In the genomic region with DNA sequence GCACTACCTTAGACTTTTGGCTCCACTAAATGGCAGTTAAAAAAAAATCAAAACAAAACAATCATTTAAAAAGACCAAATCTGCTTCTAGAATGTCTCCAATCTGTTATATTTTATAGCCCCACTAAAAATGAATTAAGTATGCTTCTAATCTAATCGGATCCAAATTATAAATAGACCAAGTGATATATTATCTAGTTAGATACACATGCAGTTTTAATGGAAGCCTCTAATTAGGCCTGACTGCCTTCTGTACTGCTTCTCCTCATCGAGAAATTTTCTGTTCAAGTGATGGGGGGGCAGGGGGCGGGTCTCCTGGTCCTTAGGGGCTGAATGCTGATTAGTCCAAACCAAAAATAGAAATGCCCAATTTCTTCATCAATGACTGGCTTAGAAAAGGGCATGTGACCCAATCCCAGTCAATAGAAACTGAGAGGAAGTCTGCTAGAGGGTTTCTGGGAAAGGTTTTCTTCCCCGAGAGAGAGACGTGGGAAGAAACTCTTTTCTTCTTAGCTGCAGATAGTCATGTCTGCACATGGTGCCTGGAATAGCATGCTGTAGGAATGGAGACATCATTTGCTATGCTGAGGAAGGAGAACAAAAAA, we compare ENCODE assay signal across 16 cellular contexts. TPM values are rescaled to one million over a fixed set of nuclear protein-coding genes. Genes with fewer than 3 reads are reported as not detected.
A peak's percentile ranks its signal among the peaks of the same experiment; 100 is the strongest.
DNase-seq lines count a peak whose midpoint lies in the region; ATAC-seq and TF ChIP-seq lines count a peak whose summit lies in the region.
"Had no signal": no experiment of that assay in that cellular context is flagged by ENCODE, and none has a peak within 500 bp of the region (broad histone marks: within the 10 kb centered on the region; RNA-seq: fewer than 3 reads in every experiment).

No MANE protein-coding gene starts in this region.

- TF ChIP-seq CTCF in SK-N-SH (IDR thresholded peaks at IDR 0.05) (no peak), glutamatergic neuron (IDR thresholded peaks at IDR 0.05; ENCODE audit: partially characterized antibody, unreplicated experiment) (no peak)

- ATAC-seq in left cardiac atrium (peak; percentile 11 to 56), Right ventricle myocardium superior (ENCODE audit: poor library complexity) (no peak)
- ATAC-seq: natural killer cell treated with Interleukin-12 subunit alpha and Interleukin-12 subunit beta and Interleukin-15 and Interleukin-18, amount 100 ng/mL, for 72 hours; stimulated activated naive B cell treated with anti-CD40 and anti-IgM and Interleukin-4, amounts not matched to agents 10 μg/mL and 1 μg/mL and 100 μg/mL, for 72 hours had no signal

- POLR2A ChIA-PET in SK-N-SH (lab: Yijun Ruan, JAX), result no interaction called here

- TF ChIP-seq RAD21 in SK-N-SH (IDR thresholded peaks at IDR 0.05; ENCODE audit: low read length), result no peak

- H3K9me2 ChIP-seq in SK-N-SH, result no peaks in the 10 kb centered on the region

- H3K9me3 ChIP-seq in SK-N-SH, result no peaks in the 10 kb centered on the region

- peaks cover 24% of the 10 kb centered on the region for H3K4me1 Mint-ChIP-seq in glutamatergic neuron (ENCODE audit: low read depth, unreplicated experiment)
- peaks cover 28% of the 10 kb centered on the region for H3K4me1 Mint-ChIP-seq in activated CD4-positive, alpha-beta T cell treated with anti-CD3 and anti-CD28 coated beads, Interleukin-2, amount 10 ng/mL, durations not matched to agents 24 days and 14 days

- H3K9ac ChIP-seq in SK-N-SH, result no peak overlapping the region

- H3K27ac Mint-ChIP-seq in glutamatergic neuron (ENCODE audit: unreplicated experiment), result peak overlapping the region; percentile 66
- H3K27ac Mint-ChIP-seq in activated CD4-positive, alpha-beta T cell treated with anti-CD3 and anti-CD28 coated beads, Interleukin-2, amount 10 ng/mL, durations not matched to agents 24 days and 14 days, result no peak overlapping the region
- H3K27ac Mint-ChIP-seq: IgD-negative memory B cell had no signal

- H3K4me1 ChIP-seq in SK-N-SH (ENCODE audit: control insufficient read depth in 1 of 2, insufficient read depth in 2 of 2, low read depth in 1 of 2, low read length in 1 of 2), result peaks cover 5 to 25% of the 10 kb centered on the region in 2 experiments; a peak in 2 of 4 replicates

- peak overlapping the region in 1 of 2 experiments; percentile 85; a peak in 2 of 4 replicates for H3K27ac ChIP-seq in SK-N-SH (ENCODE audit: low read depth in 2 of 2, low read length in 1 of 2)
- H3K27ac ChIP-seq: WERI-Rb-1 had no signal

- peaks cover 1% of the 10 kb centered on the region for H3K9me3 Mint-ChIP-seq in glutamatergic neuron (ENCODE audit: unreplicated experiment)
- no peaks in the 10 kb centered on the region for H3K9me3 Mint-ChIP-seq in activated CD4-positive, alpha-beta T cell treated with anti-CD3 and anti-CD28 coated beads, Interleukin-2, amount 10 ng/mL, durations not matched to agents 24 days and 14 days
- H3K9me3 Mint-ChIP-seq: IgD-negative memory B cell; natural killer cell treated with Interleukin-12 subunit alpha and Interleukin-12 subunit beta and Interleukin-15 and Interleukin-18, amount 100 ng/mL, for 72 hours; stimulated activated naive B cell treated with anti-CD40 and anti-IgM and Interleukin-4, amounts not matched to agents 10 μg/mL and 1 μg/mL and 100 μg/mL, for 72 hours had no signal

- no peaks in the 10 kb centered on the region for H3F3A ChIP-seq in SK-N-SH (replicated peaks; ENCODE audit: insufficient read depth)

- peaks cover 45% of the 10 kb centered on the region for H3K79me2 ChIP-seq in SK-N-SH (ENCODE audit: insufficient read depth)

- peak in 1 of 2 experiments; percentile 66; a peak in 1 of 4 replicates for TF ChIP-seq EP300 in SK-N-SH (IDR thresholded peaks at IDR 0.05; ENCODE audit: borderline replicate concordance in 1 of 2, low read depth in 1 of 2, low read length in 1 of 2)

- intact Hi-C loops in left cardiac atrium (cut with DNase I), result no loop called here
- intact Hi-C loops in Right ventricle myocardium superior (cut with DNase I), result no loop called here
- intact Hi-C loops in activated CD4-positive, alpha-beta T cell treated with anti-CD3 and anti-CD28 coated beads, Interleukin-2, amount 10 ng/mL, durations not matched to agents 24 days and 14 days (cut with micrococcal nuclease), result no loop called here

- H3K4me2 ChIP-seq in SK-N-SH, result no peak overlapping the region

- H3K4me3 ChIP-seq in SK-N-SH (ENCODE audit: low read depth in 2 of 2, low read length in 1 of 2), result no peak overlapping the region
- H3K4me3 ChIP-seq: lung had no signal

- no peak overlapping the region for H2AFZ ChIP-seq in SK-N-SH (ENCODE audit: low read depth)

- no peaks in the 10 kb centered on the region for H3K27me3 ChIP-seq in SK-N-SH (ENCODE audit: insufficient read depth)

- H3K36me3 ChIP-seq in SK-N-SH (replicated peaks in 1 of 2; ENCODE audit: control insufficient read depth in 1 of 2, insufficient read depth in 2 of 2, low read length in 1 of 2), result peaks cover 0 to 4% of the 10 kb centered on the region in 2 experiments

- WGBS in SK-N-SH (ENCODE audit: low lambda C conversion rate), result 44% methylated on average over 5 of the region's 5 CpGs

- peaks cover 2% of the 10 kb centered on the region for H3K27me3 Mint-ChIP-seq in glutamatergic neuron (ENCODE audit: unreplicated experiment)
- H3K27me3 Mint-ChIP-seq in activated CD4-positive, alpha-beta T cell treated with anti-CD3 and anti-CD28 coated beads, Interleukin-2, amount 10 ng/mL, durations not matched to agents 24 days and 14 days, result no peaks in the 10 kb centered on the region
- H3K27me3 Mint-ChIP-seq: natural killer cell treated with Interleukin-12 subunit alpha and Interleukin-12 subunit beta and Interleukin-15 and Interleukin-18, amount 100 ng/mL, for 72 hours; stimulated activated naive B cell treated with anti-CD40 and anti-IgM and Interleukin-4, amounts not matched to agents 10 μg/mL and 1 μg/mL and 100 μg/mL, for 72 hours had no signal

- H3K4me3 Mint-ChIP-seq in glutamatergic neuron (ENCODE audit: unreplicated experiment), result peak overlapping the region; percentile 85
- no peak overlapping the region for H3K4me3 Mint-ChIP-seq in activated CD4-positive, alpha-beta T cell treated with anti-CD3 and anti-CD28 coated beads, Interleukin-2, amount 10 ng/mL, durations not matched to agents 24 days and 14 days
- H3K4me3 Mint-ChIP-seq: natural killer cell treated with Interleukin-12 subunit alpha and Interleukin-12 subunit beta and Interleukin-15 and Interleukin-18, amount 100 ng/mL, for 72 hours; stimulated activated naive B cell treated with anti-CD40 and anti-IgM and Interleukin-4, amounts not matched to agents 10 μg/mL and 1 μg/mL and 100 μg/mL, for 72 hours had no signal

- H4K20me1 ChIP-seq in SK-N-SH (ENCODE audit: insufficient read depth), result peaks cover 4% of the 10 kb centered on the region; the same call in 1 of the 2 replicates

- DNase-seq in left cardiac atrium (no peak), Right ventricle myocardium superior (no peak), SK-N-SH (peak; percentile 60), glutamatergic neuron (no peak), activated gamma-delta T cell treated with Interleukin-2 at 50 U/mL for 16 hours (no peak), HCEC 1CT (no peak)
- no peak for DNase-seq in activated CD4-positive, alpha-beta T cell treated with anti-CD3 and anti-CD28 coated beads, Interleukin-2, amount 10 ng/mL, durations not matched to agents 24 days and 14 days
- no peak for DNase-seq in activated CD8-positive, alpha-beta memory T cell treated with anti-CD3 and anti-CD28 coated beads for 24 hours
- DNase-seq: activated effector memory CD4-positive, alpha-beta T cell treated with anti-CD3 and anti-CD28 coated beads, Interleukin-2, amount 50 U/mL, for 16 hours; dermis blood vessel endothelial cell; NCI-H187; stimulated activated naive B cell treated with anti-CD40 and anti-IgM and Interleukin-4, amounts not matched to agents 10 μg/mL and 1 μg/mL and 100 μg/mL, for 72 hours; WERI-Rb-1 had no signal

- CTCF ChIA-PET in SK-N-SH (lab: Yijun Ruan, JAX), result interaction anchor here (1.7 kb wide), 1 partner anchor 100 kb away, joined by 4 read pairs; no protein-coding TSS in a partner anchor

- no peaks in the 10 kb centered on the region for H3K36me3 Mint-ChIP-seq in glutamatergic neuron (ENCODE audit: unreplicated experiment)
- peaks cover 2% of the 10 kb centered on the region for H3K36me3 Mint-ChIP-seq in activated CD4-positive, alpha-beta T cell treated with anti-CD3 and anti-CD28 coated beads, Interleukin-2, amount 10 ng/mL, durations not matched to agents 24 days and 14 days (ENCODE audit: low read depth)
- H3K36me3 Mint-ChIP-seq: IgD-negative memory B cell; natural killer cell treated with Interleukin-12 subunit alpha and Interleukin-12 subunit beta and Interleukin-15 and Interleukin-18, amount 100 ng/mL, for 72 hours had no signal

TF ChIP-seq in SK-N-SH, 30 proteins besides CTCF, POLR2A, EP300 and RAD21 (continues in another document):
- TF ChIP-seq, protein P1, sequence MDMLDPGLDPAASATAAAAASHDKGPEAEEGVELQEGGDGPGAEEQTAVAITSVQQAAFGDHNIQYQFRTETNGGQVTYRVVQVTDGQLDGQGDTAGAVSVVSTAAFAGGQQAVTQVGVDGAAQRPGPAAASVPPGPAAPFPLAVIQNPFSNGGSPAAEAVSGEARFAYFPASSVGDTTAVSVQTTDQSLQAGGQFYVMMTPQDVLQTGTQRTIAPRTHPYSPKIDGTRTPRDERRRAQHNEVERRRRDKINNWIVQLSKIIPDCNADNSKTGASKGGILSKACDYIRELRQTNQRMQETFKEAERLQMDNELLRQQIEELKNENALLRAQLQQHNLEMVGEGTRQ (IDR thresholded peaks at IDR 0.05; ENCODE audit: borderline replicate concordance, low read depth, low read length), result no peak

RNA-seq across cellular contexts. Expression of gene SESN1, which starts 6.9 kb away (rescaled TPM):
- 10 to 100 TPM; 22.4 to 54.0 TPM for total RNA-seq in left cardiac atrium
- 64.1 TPM for total RNA-seq in Right ventricle myocardium superior
- 13.1 and 18.8 TPM in 2 replicates for polyA plus RNA-seq in SK-N-SH (2012; rRNA removed)
- polyA plus RNA-seq in SK-N-SH (2012; cell fraction: cytosol; rRNA removed), result 17.5 and 17.6 TPM in 2 replicates
- 15.6 and 32.4 TPM in 2 replicates for polyA plus RNA-seq in SK-N-SH (2012; cell fraction: nucleus; rRNA removed)
- total RNA-seq in glutamatergic neuron (ENCODE audit: unreplicated experiment), result 27.1 TPM
- 9.3 and 11.5 TPM in 2 replicates for total RNA-seq in activated CD4-positive, alpha-beta T cell treated with anti-CD3 and anti-CD28 coated beads, Interleukin-2, amount 10 ng/mL, durations not matched to agents 24 days and 14 days

RNA-seq across cellular contexts. Expression of gene CEP57L1, which starts 7.5 kb away (rescaled TPM):
- total RNA-seq in left cardiac atrium, result 10 to 100 TPM in 1 of 2 donors, 1 to 10 TPM in 1; 7.6 to 10.2 TPM
- total RNA-seq in Right ventricle myocardium superior, result 6.3 TPM
- 7.3 and 8.3 TPM in 2 replicates for polyA plus RNA-seq in SK-N-SH (2012; rRNA removed)
- 7.4 and 12.2 TPM in 2 replicates for polyA plus RNA-seq in SK-N-SH (2012; cell fraction: cytosol; rRNA removed)
- polyA plus RNA-seq in SK-N-SH (2012; cell fraction: nucleus; rRNA removed), result 7.9 and 11.1 TPM in 2 replicates
- 22.7 TPM for total RNA-seq in glutamatergic neuron (ENCODE audit: unreplicated experiment)
- 14.2 and 15.3 TPM in 2 replicates for total RNA-seq in activated CD4-positive, alpha-beta T cell treated with anti-CD3 and anti-CD28 coated beads, Interleukin-2, amount 10 ng/mL, durations not matched to agents 24 days and 14 days
